Comparison of ENCODE assay signal across 22 cellular contexts in the genomic region with DNA sequence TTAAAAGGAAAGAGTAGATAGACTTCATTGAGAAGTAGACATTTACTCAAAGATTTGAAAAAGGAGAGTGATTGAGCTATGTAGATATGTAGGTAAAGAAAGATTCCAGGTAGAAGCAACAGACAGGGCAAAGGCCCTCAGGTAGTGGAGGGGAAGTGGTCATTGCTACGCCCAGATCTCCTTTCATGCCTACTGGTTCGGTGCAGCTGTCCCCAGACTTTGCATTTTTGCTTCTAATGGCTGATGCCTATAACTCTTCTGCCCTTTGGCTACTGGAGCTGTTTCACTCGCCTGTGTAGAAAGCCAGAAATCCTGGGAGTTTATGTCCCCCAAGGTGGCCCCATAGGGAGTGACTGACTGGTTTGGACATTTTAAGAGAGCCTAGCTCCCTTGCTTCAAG. TPM values are rescaled to one million over a fixed set of nuclear protein-coding genes. Genes with fewer than 3 reads are reported as not detected.
A peak's percentile ranks its signal among the peaks of the same experiment; 100 is the strongest.
DNase-seq lines count a peak whose midpoint lies in the region; ATAC-seq, FAIRE-seq and TF ChIP-seq lines count a peak whose summit lies in the region.
"Had no signal": no experiment of that assay in that cellular context is flagged by ENCODE, and none has a peak within 500 bp of the region (broad histone marks: within the 10 kb centered on the region; RNA-seq: fewer than 3 reads in every experiment).

No MANE protein-coding gene starts in this region.

- peak; percentile 53 for ATAC-seq in GM19395 (IDR thresholded peaks at IDR 0.05; ENCODE audit: unreplicated experiment)
- peak; percentile 50 for ATAC-seq in HG02798 (IDR thresholded peaks at IDR 0.05; ENCODE audit: poor library complexity, unreplicated experiment)
- no peak for ATAC-seq in left lobe of liver
- ATAC-seq: natural killer cell; stimulated activated naive B cell treated with anti-CD40 and anti-IgM and Interleukin-4, amounts not matched to agents 10 μg/mL and 1 μg/mL and 100 μg/mL, for 72 hours had no signal

- intact Hi-C loops in head of caudate nucleus (cut with DNase I) = no loop called here

- no peak for DNase-seq in GM12891 (ENCODE audit: insufficient read length, low spot score)
- DNase-seq in NCI-H526 (lab: John Stamatoyannopoulos, UW) = peak; percentile 25 to 64
- no peak for DNase-seq in left lobe of liver (ENCODE audit: low spot score)
- DNase-seq in stimulated activated naive CD4-positive, alpha-beta T cell treated with Interleukin-2 at 50 U/mL for 16 hours (lab: John Stamatoyannopoulos, UW) = no peak
- no peak for DNase-seq in EL
- no peak for DNase-seq in head of caudate nucleus
- DNase-seq: 8988T; activated CD4-positive, alpha-beta T cell treated with anti-CD3 and anti-CD28 coated beads, Interleukin-2, amount 50 U/mL, for 48 hours; activated naive CD4-positive, alpha-beta T cell; activated T-cell treated with anti-CD3 and anti-CD28 coated beads for 4 hours; amygdala; COR-L47; HCEC 1CT; hippocampal formation; natural killer cell; NCI-H1105 treated with DMSO at 0.1 percent for 48 hours; PC-9; stimulated activated naive B cell treated with anti-CD40 and anti-IgM and Interleukin-4, amounts not matched to agents 10 μg/mL and 1 μg/mL and 100 μg/mL, for 72 hours; T-helper 1 cell; thyroid gland had no signal

- peak; percentile 79 for FAIRE-seq in GM12891 (lab: Jason Lieb, UNC)

- no peak for TF ChIP-seq POLR2A in GM12891 (IDR thresholded peaks at IDR 0.05; ENCODE audit: low read depth, low read length)

TF ChIP-seq in GM12891, 5 proteins besides CTCF, POLR2A, EP300 and RAD21:
- TF ChIP-seq POU2F2 (IDR thresholded peaks at IDR 0.05; ENCODE audit: low read depth, low read length) (no peak), SPI1 (IDR thresholded peaks at IDR 0.05; ENCODE audit: low read depth, low read length) (peak; percentile 39; the same call in 1 of the 2 replicates), PAX5 (IDR thresholded peaks at IDR 0.05; ENCODE audit: insufficient read depth, low read length, severe bottlenecking) (no peak)

RNA-seq across cellular contexts. Expression of gene ARMCX2, which starts 16.9 kb away (rescaled TPM):
- 27.0 TPM for polyA plus RNA-seq in GM12891 (2012; ENCODE audit: low read depth, missing spikeins)
- total RNA-seq in left lobe of liver = 2.3 TPM

RNA-seq across cellular contexts. Expression of gene ARMCX3, which starts 53.6 kb away (rescaled TPM):
- 25.8 TPM for polyA plus RNA-seq in GM12891 (2012; ENCODE audit: low read depth, missing spikeins)
- total RNA-seq in left lobe of liver = 21.5 TPM

RNA-seq across cellular contexts. Expression of gene ARMCX6, which starts 58.8 kb away (rescaled TPM):
- 54.4 TPM for polyA plus RNA-seq in GM12891 (2012; ENCODE audit: low read depth, missing spikeins)
- 8.8 TPM for total RNA-seq in left lobe of liver

Comparison
In these comparisons a context has a peak if more than half of its experiments do, and no peak if none do; other contexts are left out.
1. DNase-seq: peak in NCI-H526 (2 of 2); none in GM12891 (single experiment), left lobe of liver (single experiment), stimulated activated naive CD4-positive, alpha-beta T cell treated with Interleukin-2 at 50 U/mL for 16 hours (single experiment), EL (single experiment) and head of caudate nucleus (0 of 42).